In genomic region chr4:127634181-127634580, GRCh38 we compare ENCODE assay signal across 19 cellular contexts. TPM values are rescaled to one million over a fixed set of nuclear protein-coding genes. Genes with fewer than 3 reads are reported as not detected.
DNase-seq lines count a peak whose midpoint lies in the region; ATAC-seq and TF ChIP-seq lines count a peak whose summit lies in the region.
"Had no signal": no experiment of that assay in that cellular context is flagged by ENCODE, and none has a peak within 500 bp of the region (broad histone marks: within the 10 kb centered on the region; RNA-seq: fewer than 3 reads in every experiment).

No MANE protein-coding gene starts in this region.

- H3K27ac ChIP-seq in heart right ventricle = no peak overlapping the region
- H3K27ac ChIP-seq: coronary artery had no signal

- WGBS in heart right ventricle, 2 donors = 83 to 87% methylated on average over 3 of the region's 3 CpGs

- H3K4me3 Mint-ChIP-seq in activated T-helper 17 cell treated with anti-CD3 and anti-CD28 coated beads, Interleukin-2, amount 50 U/mL, for 72 hours = peak overlapping the region; percentile 89
- H3K4me3 Mint-ChIP-seq in natural killer cell treated with Interleukin-12 subunit alpha and Interleukin-12 subunit beta and Interleukin-15 and Interleukin-18, amount 100 ng/mL, for 72 hours = no peak overlapping the region
- H3K4me3 Mint-ChIP-seq: activated B cell treated with CpG ODN at 0.5 μM for 24 hours; activated naive CD4-positive, alpha-beta T cell treated with anti-CD3 and anti-CD28 coated beads, Interleukin-2, amount 50 U/mL, for 24 hours had no signal

- DNase-seq in GM04504 (ENCODE audit: low read depth) = peak; percentile 27
- DNase-seq in fibroblast of peridontal ligament (ENCODE audit: extremely low read depth) = peak; percentile 81
- peak; percentile 32 for DNase-seq in retinal pigment epithelial cell (ENCODE audit: low read depth)
- DNase-seq in heart right ventricle = no peak
- DNase-seq in natural killer cell treated with Interleukin-12 subunit alpha and Interleukin-12 subunit beta and Interleukin-15 and Interleukin-18, amount 100 ng/mL, for 72 hours (ENCODE audit: low spot score) = no peak
- no peak for DNase-seq in DMS79 treated with DMSO at 0.1 percent for 48 hours (lab: John Stamatoyannopoulos, UW)
- DNase-seq: activated B cell treated with CpG ODN at 0.5 μM for 24 hours; activated CD8-positive, alpha-beta memory T cell treated with anti-CD3 and anti-CD28 coated beads, Interleukin-2, amount 10 ng/mL, durations not matched to agents 7 days and 5 days; midbrain; NCI-H2171 treated with DMSO at 0.1 percent for 48 hours; stimulated activated naive CD4-positive, alpha-beta T cell; SW 1271; uterus had no signal

- H3K36me3 ChIP-seq in heart right ventricle = no peaks in the 10 kb centered on the region
- H3K36me3 ChIP-seq: uterus had no signal

- peaks cover 53% of the 10 kb centered on the region for H3K27me3 Mint-ChIP-seq in activated T-helper 17 cell treated with anti-CD3 and anti-CD28 coated beads, Interleukin-2, amount 50 U/mL, for 72 hours
- H3K27me3 Mint-ChIP-seq in natural killer cell treated with Interleukin-12 subunit alpha and Interleukin-12 subunit beta and Interleukin-15 and Interleukin-18, amount 100 ng/mL, for 72 hours = peaks cover 19 to 31% of the 10 kb centered on the region in 2 donors

- TF ChIP-seq CTCF in retinal pigment epithelial cell (conservative IDR thresholded peaks at IDR 0.05; ENCODE audit: low read depth, low read length) (no peak), heart right ventricle (IDR thresholded peaks at IDR 0.05) (no peak)

- H3K4me1 ChIP-seq in heart right ventricle = peaks cover 0 to 21% (median 9%) of the 10 kb centered on the region in 9 donors
- H3K4me1 ChIP-seq: uterus had no signal

- H3K4me1 Mint-ChIP-seq in activated T-helper 17 cell treated with anti-CD3 and anti-CD28 coated beads, Interleukin-2, amount 50 U/mL, for 72 hours = peaks cover 8% of the 10 kb centered on the region
- peaks cover 11 to 12% of the 10 kb centered on the region in 2 donors for H3K4me1 Mint-ChIP-seq in natural killer cell treated with Interleukin-12 subunit alpha and Interleukin-12 subunit beta and Interleukin-15 and Interleukin-18, amount 100 ng/mL, for 72 hours (ENCODE audit: low read depth in 2 of 2)

- H3K4me3 ChIP-seq in retinal pigment epithelial cell (ENCODE audit: low read length) (no peak overlapping the region), heart right ventricle (no peak overlapping the region)

- H3K9me3 Mint-ChIP-seq in activated T-helper 17 cell treated with anti-CD3 and anti-CD28 coated beads, Interleukin-2, amount 50 U/mL, for 72 hours = peaks cover 6% of the 10 kb centered on the region
- H3K9me3 Mint-ChIP-seq in natural killer cell treated with Interleukin-12 subunit alpha and Interleukin-12 subunit beta and Interleukin-15 and Interleukin-18, amount 100 ng/mL, for 72 hours = peaks cover 7% of the 10 kb centered on the region
- H3K9me3 Mint-ChIP-seq: activated B cell treated with CpG ODN at 0.5 μM for 24 hours; activated naive CD4-positive, alpha-beta T cell treated with anti-CD3 and anti-CD28 coated beads, Interleukin-2, amount 50 U/mL, for 24 hours had no signal

- H3K36me3 Mint-ChIP-seq in activated T-helper 17 cell treated with anti-CD3 and anti-CD28 coated beads, Interleukin-2, amount 50 U/mL, for 72 hours (ENCODE audit: low read depth) = no peaks in the 10 kb centered on the region
- peaks cover 4% of the 10 kb centered on the region for H3K36me3 Mint-ChIP-seq in natural killer cell treated with Interleukin-12 subunit alpha and Interleukin-12 subunit beta and Interleukin-15 and Interleukin-18, amount 100 ng/mL, for 72 hours
- H3K36me3 Mint-ChIP-seq: activated CD8-positive, alpha-beta memory T cell treated with anti-CD3 and anti-CD28 coated beads, Interleukin-2, amount 10 ng/mL, durations not matched to agents 7 days and 5 days; activated naive CD4-positive, alpha-beta T cell treated with anti-CD3 and anti-CD28 coated beads, Interleukin-2, amount 50 U/mL, for 24 hours; CD14-positive monocyte had no signal

- no peaks in the 10 kb centered on the region for H3K9me3 ChIP-seq in heart right ventricle
- H3K9me3 ChIP-seq: uterus had no signal

- no peaks in the 10 kb centered on the region for H3K27me3 ChIP-seq in heart right ventricle
- H3K27me3 ChIP-seq: foreskin keratinocyte, uterus had no signal

- no peak overlapping the region for H3K27ac Mint-ChIP-seq in activated T-helper 17 cell treated with anti-CD3 and anti-CD28 coated beads, Interleukin-2, amount 50 U/mL, for 72 hours
- H3K27ac Mint-ChIP-seq in natural killer cell treated with Interleukin-12 subunit alpha and Interleukin-12 subunit beta and Interleukin-15 and Interleukin-18, amount 100 ng/mL, for 72 hours = no peak overlapping the region
- H3K27ac Mint-ChIP-seq: activated B cell treated with CpG ODN at 0.5 μM for 24 hours; activated CD8-positive, alpha-beta memory T cell treated with anti-CD3 and anti-CD28 coated beads, Interleukin-2, amount 10 ng/mL, durations not matched to agents 7 days and 5 days; activated naive CD4-positive, alpha-beta T cell treated with anti-CD3 and anti-CD28 coated beads, Interleukin-2, amount 50 U/mL, for 24 hours; CD14-positive monocyte had no signal

- intact Hi-C loops in heart right ventricle (cut with DNase I) = no loop called here

- ATAC-seq in activated T-helper 17 cell treated with anti-CD3 and anti-CD28 coated beads, Interleukin-2, amount 50 U/mL, for 72 hours (replicated peaks) = no peak
- ATAC-seq in HG02678 (IDR thresholded peaks at IDR 0.05; ENCODE audit: unreplicated experiment) = no peak
- ATAC-seq in heart right ventricle = no peak
- no peak for ATAC-seq in natural killer cell treated with Interleukin-12 subunit alpha and Interleukin-12 subunit beta and Interleukin-15 and Interleukin-18, amount 100 ng/mL, for 72 hours
- ATAC-seq: activated CD8-positive, alpha-beta memory T cell treated with anti-CD3 and anti-CD28 coated beads, Interleukin-2, amount 10 ng/mL, durations not matched to agents 7 days and 5 days; foreskin keratinocyte had no signal

RNA-seq across cellular contexts. Expression of gene INTU, which starts 1.4 kb away (rescaled TPM):
- under 1 TPM; 0.05 to 0.15 TPM for total RNA-seq in activated T-helper 17 cell treated with anti-CD3 and anti-CD28 coated beads, Interleukin-2, amount 50 U/mL, for 72 hours
- 1 to 10 TPM; 3.0 to 6.9 (median 4.5) TPM for total RNA-seq in heart right ventricle
- 1 to 10 TPM; 1.3 to 8.9 TPM for polyA plus RNA-seq in heart right ventricle
- under 1 TPM; 0.50 to 0.81 TPM for total RNA-seq in natural killer cell treated with Interleukin-12 subunit alpha and Interleukin-12 subunit beta and Interleukin-15 and Interleukin-18, amount 100 ng/mL, for 72 hours

Comparison
In these comparisons a context has a peak if more than half of its experiments do, and no peak if none do; other contexts are left out.
1. DNase-seq: peak in GM04504 (single experiment), fibroblast of peridontal ligament (single experiment) and retinal pigment epithelial cell (single experiment); none in heart right ventricle (0 of 2), natural killer cell treated with Interleukin-12 subunit alpha and Interleukin-12 subunit beta and Interleukin-15 and Interleukin-18, amount 100 ng/mL, for 72 hours (single experiment) and DMS79 treated with DMSO at 0.1 percent for 48 hours (single experiment).